ENCODE assay signal across 8 cellular contexts in genomic region chr7:35695628-35695888, GRCh38. TPM values are rescaled to one million over a fixed set of nuclear protein-coding genes. Genes with fewer than 3 reads are reported as not detected.
A peak's percentile ranks its signal among the peaks of the same experiment; 100 is the strongest.
DNase-seq lines count a peak whose midpoint lies in the region; ATAC-seq and TF ChIP-seq lines count a peak whose summit lies in the region.

No MANE protein-coding gene starts in this region.

- peak in 2 of 4 donors; percentile 1 to 16 for ATAC-seq in psoas muscle

- H3K27ac ChIP-seq in esophagus muscularis mucosa (replicated peaks in 1 of 4) (peak overlapping the region; percentile 91 to 98 (median 95)), psoas muscle (peak overlapping the region; percentile 96)

- H3K9me3 Mint-ChIP-seq in activated T-cell treated with anti-CD3 and anti-CD28 coated beads, Interleukin-2, amount 50 U/mL, for 24 hours, result peaks cover 2% of the 10 kb centered on the region
- no peaks in the 10 kb centered on the region for H3K9me3 Mint-ChIP-seq in T-helper 1 cell treated with Interleukin-12 subunit alpha and Interleukin-12 subunit beta and Interleukin-4 antibody, amounts not matched to agents 30 μg/mL and 1 μg/mL, for 36 hours

- intact Hi-C loops in esophagus muscularis mucosa (cut with DNase I), result loop anchor here (5.0 kb wide), 1 partner anchor 107 kb away; the partner anchor contains the start of gene SEPTIN7
- intact Hi-C loops in psoas muscle (cut with DNase I), result loop anchor here (10.0 kb wide), 3 partner anchors 51 to 599 kb away; no protein-coding TSS in a partner anchor

- H3K9me3 ChIP-seq in esophagus muscularis mucosa, result no peaks in the 10 kb centered on the region
- H3K9me3 ChIP-seq in psoas muscle, result no peaks in the 10 kb centered on the region

- no peaks in the 10 kb centered on the region for H3K27me3 Mint-ChIP-seq in activated T-cell treated with anti-CD3 and anti-CD28 coated beads, Interleukin-2, amount 50 U/mL, for 24 hours
- no peaks in the 10 kb centered on the region for H3K27me3 Mint-ChIP-seq in T-helper 1 cell treated with Interleukin-12 subunit alpha and Interleukin-12 subunit beta and Interleukin-4 antibody, amounts not matched to agents 30 μg/mL and 1 μg/mL, for 36 hours (ENCODE audit: low read depth)

- DNase-seq in activated T-cell treated with anti-CD3 and anti-CD28 coated beads, Interleukin-2, amount 50 U/mL, for 24 hours, result no peak
- no peak for DNase-seq in activated T-cell treated with anti-CD3 and anti-CD28 coated beads, Interleukin-2, amount 50 U/mL, for 1 hour
- DNase-seq in esophagus muscularis mucosa (ENCODE audit: extremely low spot score) (no peak), psoas muscle (no peak), T1000 (lab: John Stamatoyannopoulos, UW) (no peak), mesenteric fat pad (ENCODE audit: low spot score) (no peak), cortex of kidney (lab: John Stamatoyannopoulos, UW) (no peak)

- peaks cover 38% of the 10 kb centered on the region for H3K36me3 Mint-ChIP-seq in activated T-cell treated with anti-CD3 and anti-CD28 coated beads, Interleukin-2, amount 50 U/mL, for 24 hours (ENCODE audit: low read depth)
- H3K36me3 Mint-ChIP-seq in T-helper 1 cell treated with Interleukin-12 subunit alpha and Interleukin-12 subunit beta and Interleukin-4 antibody, amounts not matched to agents 30 μg/mL and 1 μg/mL, for 36 hours (ENCODE audit: low read depth), result peaks cover 8% of the 10 kb centered on the region

- no peaks in the 10 kb centered on the region for H3K36me3 ChIP-seq in esophagus muscularis mucosa
- no peaks in the 10 kb centered on the region for H3K36me3 ChIP-seq in psoas muscle (ENCODE audit: insufficient read depth in 1 of 2, low read depth in 1 of 2)

- TF ChIP-seq CTCF in esophagus muscularis mucosa (IDR thresholded peaks at IDR 0.05) (no peak), psoas muscle (IDR thresholded peaks at IDR 0.05) (no peak)

- no peak for TF ChIP-seq EP300 in esophagus muscularis mucosa (IDR thresholded peaks at IDR 0.05)

- H3K27me3 ChIP-seq in esophagus muscularis mucosa (no peaks in the 10 kb centered on the region), psoas muscle (ENCODE audit: insufficient read depth in 3 of 3, low read length in 2 of 3) (no peaks in the 10 kb centered on the region)

- no peak for TF ChIP-seq POLR2A in esophagus muscularis mucosa (IDR thresholded peaks at IDR 0.05; ENCODE audit: low read depth)

- H3K4me3 ChIP-seq in esophagus muscularis mucosa (peak overlapping the region; percentile 89 to 99 (median 96)), psoas muscle (peak overlapping the region; percentile 96)

- H3K4me3 Mint-ChIP-seq in activated T-cell treated with anti-CD3 and anti-CD28 coated beads, Interleukin-2, amount 50 U/mL, for 24 hours, result peak overlapping the region; percentile 89
- peak overlapping the region; percentile 98 for H3K4me3 Mint-ChIP-seq in T-helper 1 cell treated with Interleukin-12 subunit alpha and Interleukin-12 subunit beta and Interleukin-4 antibody, amounts not matched to agents 30 μg/mL and 1 μg/mL, for 36 hours

- peak overlapping the region; percentile 98 for H3K27ac Mint-ChIP-seq in activated T-cell treated with anti-CD3 and anti-CD28 coated beads, Interleukin-2, amount 50 U/mL, for 24 hours
- peak overlapping the region; percentile 96 for H3K27ac Mint-ChIP-seq in T-helper 1 cell treated with Interleukin-12 subunit alpha and Interleukin-12 subunit beta and Interleukin-4 antibody, amounts not matched to agents 30 μg/mL and 1 μg/mL, for 36 hours

- H3K4me1 Mint-ChIP-seq in activated T-cell treated with anti-CD3 and anti-CD28 coated beads, Interleukin-2, amount 50 U/mL, for 24 hours (ENCODE audit: low read depth), result peaks cover 67% of the 10 kb centered on the region
- peaks cover 52% of the 10 kb centered on the region for H3K4me1 Mint-ChIP-seq in T-helper 1 cell treated with Interleukin-12 subunit alpha and Interleukin-12 subunit beta and Interleukin-4 antibody, amounts not matched to agents 30 μg/mL and 1 μg/mL, for 36 hours (ENCODE audit: low read depth)

- WGBS in esophagus muscularis mucosa, result 43% methylated on average over 6 of the region's 6 CpGs
- 15 to 24% (median 20%) methylated on average over 6 of the region's 6 CpGs for WGBS in psoas muscle, 3 donors

- H3K4me1 ChIP-seq in esophagus muscularis mucosa (peaks cover 34 to 49% (median 44%) of the 10 kb centered on the region in 4 donors), psoas muscle (peaks cover 32% of the 10 kb centered on the region)

RNA-seq across cellular contexts. Expression of gene HERPUD2, which starts 0.6 kb away (rescaled TPM):
- total RNA-seq in esophagus muscularis mucosa (10 to 100 TPM; 25.3 to 43.4 (median 33.9) TPM), psoas muscle (10 to 100 TPM; 12.5 to 21.5 (median 16.4) TPM), mesenteric fat pad (25.9 TPM)
- polyA plus RNA-seq in psoas muscle, result 10 to 100 TPM in 2 of 3 donors, 1 to 10 TPM in 1; 7.9 to 10.2 (median 10.0) TPM
